Comparison of ENCODE assay signal across 14 cellular contexts in genomic region chr2:149741646-149742045, GRCh38.
DNase-seq lines count a peak whose midpoint lies in the region; ATAC-seq, FAIRE-seq and TF ChIP-seq lines count a peak whose summit lies in the region.
"Had no signal": no experiment of that assay in that cellular context is flagged by ENCODE, and none has a peak within 500 bp of the region (broad histone marks: within the 10 kb centered on the region; RNA-seq: fewer than 3 reads in every experiment).

No MANE protein-coding gene starts in this region.

- peak; percentile 77 for FAIRE-seq in endothelial cell of umbilical vein (lab: Jason Lieb, UNC)
- FAIRE-seq: K562, pancreas had no signal

- no peak overlapping the region for H2AK5ac ChIP-seq in neuronal stem cell (ENCODE audit: low read depth, low read length)

- no peak overlapping the region for H2BK15ac ChIP-seq in neuronal stem cell (ENCODE audit: low read length)

- H3K79me1 ChIP-seq in neuronal stem cell (ENCODE audit: low read depth, low read length), result no peaks in the 10 kb centered on the region

- TF ChIP-seq POLR2A in endothelial cell of umbilical vein (IDR thresholded peaks at IDR 0.05; ENCODE audit: low read depth, low read length), result no peak

- H3K9ac ChIP-seq in endothelial cell of umbilical vein (replicated peaks; ENCODE audit: extremely low read depth, insufficient read depth, low read length), result no peak overlapping the region
- no peak overlapping the region for H3K9ac ChIP-seq in neuronal stem cell (ENCODE audit: low read depth, low read length, poor library complexity)

- H3K9me1 ChIP-seq in endothelial cell of umbilical vein (replicated peaks; ENCODE audit: control insufficient read depth, extremely low read depth, insufficient read depth, low read length), result no peaks in the 10 kb centered on the region

- WGBS in neuronal stem cell (ENCODE audit: extremely low coverage in 2 of 2, insufficient read length in 2 of 2, insufficient replicate concordance in 1 of 2), 2 donors, result no CpG with 5 or more reads among the region's 1 CpG

- H3K36me3 ChIP-seq in Panc1 (ENCODE audit: control insufficient read depth, insufficient read depth, low read length), result no peaks in the 10 kb centered on the region
- no peaks in the 10 kb centered on the region for H3K36me3 ChIP-seq in endothelial cell of umbilical vein (ENCODE audit: control insufficient read depth in 2 of 2, extremely low read depth in 1 of 2, insufficient read depth in 2 of 2, low read length in 2 of 2)
- no peaks in the 10 kb centered on the region for H3K36me3 ChIP-seq in neuronal stem cell (replicated peaks in 1 of 2; ENCODE audit: control insufficient read depth in 2 of 2, insufficient read depth in 2 of 2, low read length in 2 of 2)
- H3K36me3 ChIP-seq: pancreas had no signal

- CTCF ChIA-PET in Panc1 (lab: Charles Lee) (no interaction called here), endothelial cell of umbilical vein (lab: Charles Lee) (interaction anchor here (1.0 to 1.5 kb wide), 4 partner anchors 31 to 1497 kb away, joined by 3 read pairs; no protein-coding TSS in a partner anchor)

- no peak overlapping the region for H2BK12ac ChIP-seq in neuronal stem cell (ENCODE audit: low read length)

- H3K23ac ChIP-seq in neuronal stem cell (ENCODE audit: low read depth, low read length, poor library complexity), result no peak overlapping the region

- H3K4me2 ChIP-seq in endothelial cell of umbilical vein (ENCODE audit: insufficient read depth, low read length) (no peak overlapping the region), neuronal stem cell (ENCODE audit: insufficient read depth, low read length, poor library complexity, severe bottlenecking) (no peak overlapping the region)

- H3K4ac ChIP-seq in neuronal stem cell (ENCODE audit: low read length), result no peak overlapping the region

- no peak overlapping the region for H4K91ac ChIP-seq in neuronal stem cell (ENCODE audit: low read depth, low read length, poor library complexity)

- DNase-seq in Daoy (ENCODE audit: low read depth), result peak; percentile 85
- DNase-seq in Panc1 (ENCODE audit: low read depth, low spot score), result no peak
- peak; percentile 60 for DNase-seq in endothelial cell of umbilical vein (ENCODE audit: low read depth, low spot score)
- DNase-seq in non-pigmented ciliary epithelial cell (ENCODE audit: low read depth), result peak; percentile 63
- DNase-seq in GDM1 (lab: John Stamatoyannopoulos, UW), result no peak
- DNase-seq in NAMALWA (ENCODE audit: low spot score), result no peak
- DNase-seq in neuronal stem cell (ENCODE audit: low spot score), result no peak
- DNase-seq in NCI-H1417 (lab: John Stamatoyannopoulos, UW), result no peak
- DNase-seq: activated naive CD8-positive, alpha-beta T cell treated with anti-CD3 and anti-CD28 coated beads, Interleukin-2, amount 50 U/mL, for 24 hours; hippocampal formation; NCI-H2029; pancreas; stimulated activated naive CD4-positive, alpha-beta T cell treated with Interleukin-2 at 50 U/mL for 16 hours had no signal

- H3K18ac ChIP-seq in neuronal stem cell (ENCODE audit: low read length), result no peak overlapping the region

- no peak overlapping the region for H3K4me3 ChIP-seq in Panc1 (ENCODE audit: low read depth in 2 of 2, low read length in 2 of 2)
- H3K4me3 ChIP-seq in endothelial cell of umbilical vein (replicated peaks in 1 of 3; ENCODE audit: insufficient read depth in 1 of 3, low read depth in 1 of 3, low read length in 3 of 3), result no peak overlapping the region
- no peak overlapping the region for H3K4me3 ChIP-seq in neuronal stem cell (ENCODE audit: low read length in 2 of 2)
- H3K4me3 ChIP-seq: K562, pancreas had no signal

- H4K20me1 ChIP-seq in endothelial cell of umbilical vein (replicated peaks; ENCODE audit: control insufficient read depth, extremely low read depth, insufficient read depth, low read length), result no peaks in the 10 kb centered on the region

- no peaks in the 10 kb centered on the region for H3K27me3 ChIP-seq in Panc1 (ENCODE audit: control insufficient read depth, insufficient read depth, low read length)
- H3K27me3 ChIP-seq in endothelial cell of umbilical vein (ENCODE audit: control insufficient read depth in 2 of 2, insufficient read depth in 2 of 2, low read length in 2 of 2), result no peaks in the 10 kb centered on the region
- no peaks in the 10 kb centered on the region for H3K27me3 ChIP-seq in neuronal stem cell (ENCODE audit: control insufficient read depth in 3 of 3, insufficient read depth in 3 of 3, low read depth in 1 of 3, low read length in 3 of 3)
- H3K27me3 ChIP-seq: pancreas had no signal

- peak; percentile 80 for ATAC-seq in Panc1
- ATAC-seq: activated naive CD8-positive, alpha-beta T cell treated with anti-CD3 and anti-CD28 coated beads, Interleukin-2, amount 50 U/mL, for 24 hours; K562; pancreas had no signal

- H3K14ac ChIP-seq in neuronal stem cell (ENCODE audit: low read length), result no peak overlapping the region

- no peak overlapping the region for H2BK5ac ChIP-seq in neuronal stem cell (ENCODE audit: low read length)

- no peak for TF ChIP-seq CTCF in Panc1 (IDR thresholded peaks at IDR 0.05)
- TF ChIP-seq CTCF in endothelial cell of umbilical vein (IDR thresholded peaks at IDR 0.05; ENCODE audit: extremely low read depth in 1 of 2, insufficient read depth in 1 of 2, low read depth in 1 of 2, low read length in 2 of 2), result no peak

- BruUV-seq in Panc1 (replicated peaks; lab: Mats Ljungman, UMichigan), result no TSS peak
- no TSS peak for BruUV-seq in endothelial cell of umbilical vein (replicated peaks; lab: Mats Ljungman, UMichigan)

- H3K9me3 ChIP-seq in Panc1 (ENCODE audit: control insufficient read depth, insufficient read depth, low read depth, low read length) (no peaks in the 10 kb centered on the region), endothelial cell of umbilical vein (replicated peaks; ENCODE audit: control insufficient read depth, insufficient read depth, low read length) (no peaks in the 10 kb centered on the region), neuronal stem cell (replicated peaks in 1 of 2; ENCODE audit: control insufficient read depth in 2 of 2, insufficient read depth in 1 of 2, low read depth in 1 of 2, low read length in 2 of 2) (peaks cover 0 to 3% of the 10 kb centered on the region in 2 donors)
- H3K9me3 ChIP-seq: pancreas had no signal

- dilution Hi-C loops in endothelial cell of umbilical vein (cut with MboI; ENCODE audit: extremely low pct_ligation_motif_present, low sequenced_read_pairs), result no loop called here

- no peaks in the 10 kb centered on the region for H3K4me1 ChIP-seq in Panc1 (ENCODE audit: control insufficient read depth, insufficient read depth, low read length)
- H3K4me1 ChIP-seq in endothelial cell of umbilical vein (ENCODE audit: control insufficient read depth, extremely low read depth, insufficient read depth, low read length), result peaks cover 23% of the 10 kb centered on the region
- H3K4me1 ChIP-seq in neuronal stem cell (ENCODE audit: control insufficient read depth in 2 of 2, insufficient read depth in 1 of 2, low read depth in 1 of 2, low read length in 2 of 2), result peaks cover 0 to 2% of the 10 kb centered on the region in 2 donors

- H3K79me2 ChIP-seq in endothelial cell of umbilical vein (ENCODE audit: control insufficient read depth, insufficient read depth, low read length), result no peaks in the 10 kb centered on the region

- H3K27ac ChIP-seq in Panc1 (ENCODE audit: low read length) (peak overlapping the region; percentile 55; the same call in 1 of the 2 replicates), endothelial cell of umbilical vein (ENCODE audit: insufficient read depth, low read depth, low read length) (peak overlapping the region; percentile 25), neuronal stem cell (replicated peaks; ENCODE audit: low read length) (no peak overlapping the region)
- H3K27ac ChIP-seq: pancreas had no signal

- intact Hi-C loops in Panc1 (cut with micrococcal nuclease; ENCODE audit: unreplicated experiment), result no loop called here
- intact Hi-C loops in endothelial cell of umbilical vein (cut with micrococcal nuclease), result loop anchor here (2.0 kb wide), 2 partner anchors 25 to 339 kb away; no protein-coding TSS in a partner anchor

- POLR2A ChIA-PET in Panc1 (lab: Charles Lee) (no interaction called here), endothelial cell of umbilical vein (lab: Charles Lee) (no interaction called here)

- in situ Hi-C loops in Panc1 (cut with HindIII; ENCODE audit: low pct_unique_long_range_greater_than_20kb, low sequenced_read_pairs), result no loop called here

- H2AFZ ChIP-seq in endothelial cell of umbilical vein (ENCODE audit: low read depth, low read length) (no peak overlapping the region), neuronal stem cell (ENCODE audit: low read length) (no peak overlapping the region)

- no peak overlapping the region for H4K8ac ChIP-seq in neuronal stem cell (ENCODE audit: low read depth, low read length)

- no peak overlapping the region for H2BK120ac ChIP-seq in neuronal stem cell (ENCODE audit: low read depth, low read length)

TF ChIP-seq in endothelial cell of umbilical vein, 7 proteins besides CTCF, POLR2A, EP300 and RAD21:
- TF ChIP-seq POLR2AphosphoS5 (IDR thresholded peaks at IDR 0.05; ENCODE audit: insufficient read depth, low read depth, low read length) (peak; percentile 71), MAX (IDR thresholded peaks at IDR 0.05; ENCODE audit: insufficient read depth, insufficient read length) (no peak), GATA2 (IDR thresholded peaks at IDR 0.05; ENCODE audit: insufficient read depth, insufficient read length, low read depth, low read length) (peak; percentile 24), EZH2 (IDR thresholded peaks at IDR 0.05; ENCODE audit: borderline replicate concordance, low read depth, low read length, severe bottlenecking) (no peak), MYC (IDR thresholded peaks at IDR 0.05; ENCODE audit: low read depth, low read length) (no peak)

Comparison
In these comparisons a context has a peak if more than half of its experiments do, and no peak if none do; other contexts are left out.
1. DNase-seq: peak in Daoy (single experiment), endothelial cell of umbilical vein (single experiment) and non-pigmented ciliary epithelial cell (single experiment); none in Panc1 (single experiment), GDM1 (single experiment), NAMALWA (single experiment), neuronal stem cell (single experiment) and NCI-H1417 (0 of 3).